18 cellular contexts compared by ENCODE assay signal in the genomic region with DNA sequence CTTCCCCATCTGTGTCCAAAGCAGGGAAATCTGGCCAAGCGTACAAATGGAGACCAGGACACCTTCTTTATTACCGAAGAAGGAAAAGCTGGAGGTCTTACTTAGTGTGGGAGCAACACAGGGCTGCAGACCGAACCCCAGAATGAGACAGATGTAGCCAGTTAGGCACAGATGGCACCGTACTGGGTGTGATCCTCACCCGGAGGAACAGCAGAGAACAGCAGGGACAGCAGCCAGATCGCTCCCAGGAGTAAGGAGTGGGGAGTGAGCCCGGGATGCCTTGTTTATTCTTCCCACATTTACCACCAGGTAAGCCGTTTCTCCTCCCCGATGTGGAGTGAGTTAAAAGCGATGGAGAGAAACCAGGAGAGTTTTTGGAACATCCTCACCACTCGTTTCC.
DNase-seq lines count a peak whose midpoint lies in the region; ATAC-seq, FAIRE-seq and TF ChIP-seq lines count a peak whose summit lies in the region.
"Had no signal": no experiment of that assay in that cellular context is flagged by ENCODE, and none has a peak within 500 bp of the region (broad histone marks: within the 10 kb centered on the region; RNA-seq: fewer than 3 reads in every experiment).

No MANE protein-coding gene starts in this region.

- H4K5ac ChIP-seq in H1 (ENCODE audit: insufficient read length, low read depth, low read length): no peak overlapping the region

- no peaks in the 10 kb centered on the region for H3K79me2 ChIP-seq in H1 (ENCODE audit: control insufficient read depth in 1 of 2, insufficient read depth in 2 of 2, low read length in 2 of 2)
- H3K79me2 ChIP-seq in osteoblast (ENCODE audit: insufficient read depth, low read length): no peaks in the 10 kb centered on the region

- no peak overlapping the region for H3K4ac ChIP-seq in H1 (replicated peaks; ENCODE audit: insufficient read length, low read depth, low read length)

- no peaks in the 10 kb centered on the region for H3K23me2 ChIP-seq in H1 (ENCODE audit: low read depth, low read length)

- no peak for TF ChIP-seq CTCF in H1 (IDR thresholded peaks at IDR 0.05; ENCODE audit: control extremely low read depth in 1 of 3, insufficient read depth in 1 of 3, low read depth in 1 of 3, low read length in 3 of 3)
- no peak for TF ChIP-seq CTCF in osteoblast (IDR thresholded peaks at IDR 0.05; ENCODE audit: extremely low read depth, low read depth, low read length)
- TF ChIP-seq CTCF in prostate gland (IDR thresholded peaks at IDR 0.05): no peak

- CTCF ChIA-PET in H1 (lab: Charles Lee; ENCODE audit: partially characterized antibody): interaction anchor here (0.9 kb wide), 1 partner anchor 9 kb away, joined by 5 read pairs; no protein-coding TSS in a partner anchor

- 0 out of 2 replicates have a peak overlapping the region, but pooled peaks have one; percentile 17 for H2BK12ac ChIP-seq in H1 (ENCODE audit: low read depth, low read length)

- intact Hi-C loops in prostate gland (cut with DNase I): no loop called here

- no peak overlapping the region for H2BK20ac ChIP-seq in H1 (ENCODE audit: low read length)

- no peak overlapping the region for H3K23ac ChIP-seq in H1 (ENCODE audit: insufficient read length)

- no peak for TF ChIP-seq POLR2A in H1 (IDR thresholded peaks at IDR 0.05; ENCODE audit: control extremely low read depth in 1 of 2, low read depth in 2 of 2, low read length in 2 of 2)
- TF ChIP-seq POLR2A in prostate gland (IDR thresholded peaks at IDR 0.05): no peak

- H3K79me1 ChIP-seq in H1 (ENCODE audit: low read depth, low read length): no peaks in the 10 kb centered on the region

- ATAC-seq in GM21390 (IDR thresholded peaks at IDR 0.05; ENCODE audit: unreplicated experiment): no peak

- H2BK120ac ChIP-seq in H1 (replicated peaks; ENCODE audit: low read depth, low read length): no peak overlapping the region

- POLR2A ChIA-PET in H1 (lab: Charles Lee; ENCODE audit: partially characterized antibody): no interaction called here

- H3K36me3 ChIP-seq in H1 (ENCODE audit: control insufficient read depth in 2 of 4, insufficient read depth in 4 of 4, low read length in 3 of 4) (no peaks in the 10 kb centered on the region), osteoblast (ENCODE audit: insufficient read depth, low read length) (no peaks in the 10 kb centered on the region), prostate gland (no peaks in the 10 kb centered on the region)
- H3K36me3 ChIP-seq: BLaER1 treated with 17β-estradiol and CSF1 and Interleukin-3, amounts not matched to agents 10 nM and 100 nM; Peyer's patch had no signal

- H3K4me1 ChIP-seq in H1 (replicated peaks in 1 of 4; ENCODE audit: control insufficient read depth in 3 of 4, insufficient read depth in 4 of 4, low read length in 3 of 4) (peaks cover 0 to 7% (median 5%) of the 10 kb centered on the region in 4 experiments; a peak in 3 of 7 replicates), osteoblast (ENCODE audit: insufficient read depth, low read length) (no peaks in the 10 kb centered on the region), prostate gland (replicated peaks) (no peaks in the 10 kb centered on the region)
- H3K4me1 ChIP-seq: BLaER1 treated with 17β-estradiol and CSF1 and Interleukin-3, amounts not matched to agents 10 nM and 100 nM; Peyer's patch had no signal

- H3K4me3 ChIP-seq in H1 (ENCODE audit: extremely low read depth in 1 of 4, insufficient read depth in 2 of 4, low read depth in 3 of 4, low read length in 4 of 4): no peak overlapping the region
- no peak overlapping the region for H3K4me3 ChIP-seq in osteoblast (ENCODE audit: insufficient read depth, low read length)
- no peak overlapping the region for H3K4me3 ChIP-seq in prostate gland
- H3K4me3 ChIP-seq: BLaER1 treated with 17β-estradiol and CSF1 and Interleukin-3, amounts not matched to agents 10 nM and 100 nM; Peyer's patch had no signal

- no peaks in the 10 kb centered on the region for H3K9me3 ChIP-seq in H1 (ENCODE audit: insufficient read depth in 2 of 2, low read depth in 1 of 2, low read length in 1 of 2)
- no peaks in the 10 kb centered on the region for H3K9me3 ChIP-seq in osteoblast (ENCODE audit: low read depth, low read length)
- H3K9me3 ChIP-seq in prostate gland: no peaks in the 10 kb centered on the region
- H3K9me3 ChIP-seq: BLaER1 treated with 17β-estradiol and CSF1 and Interleukin-3, amounts not matched to agents 10 nM and 100 nM; Peyer's patch had no signal

- H3K56ac ChIP-seq in H1 (replicated peaks; ENCODE audit: insufficient read length, low read depth, low read length): no peak overlapping the region

- H2AK5ac ChIP-seq in H1 (ENCODE audit: low read depth, low read length): no peak overlapping the region

- TF ChIP-seq RAD21 in H1 (IDR thresholded peaks at IDR 0.05 in 1 of 2, conservative IDR thresholded peaks at IDR 0.05 in 1 of 2; ENCODE audit: low read depth in 2 of 2, low read length in 2 of 2): no peak

- no peak overlapping the region for H4K8ac ChIP-seq in H1 (ENCODE audit: extremely low read depth, insufficient read depth, low read length)

- H2BK5ac ChIP-seq in H1 (ENCODE audit: low read depth, low read length): no peak overlapping the region; the same call in 1 of the 2 replicates

- no peak overlapping the region for H3K4me2 ChIP-seq in H1 (ENCODE audit: insufficient read depth in 1 of 2, low read depth in 2 of 2, low read length in 2 of 2)
- H3K4me2 ChIP-seq in osteoblast (ENCODE audit: insufficient read depth, low read length): no peak overlapping the region
- H3K4me2 ChIP-seq: BLaER1 treated with 17β-estradiol and CSF1 and Interleukin-3, amounts not matched to agents 10 nM and 100 nM had no signal

- FAIRE-seq in H1 (lab: Jason Lieb, UNC): no peak

- H2AFZ ChIP-seq in H1 (ENCODE audit: low read length) (0 out of 2 replicates have a peak overlapping the region, but pooled peaks have one; percentile 46), osteoblast (ENCODE audit: low read length) (peak overlapping the region; percentile 10)

- DNase-seq in DMS 273 (lab: John Stamatoyannopoulos, UW; ENCODE audit: unreplicated experiment): peak; percentile 80
- DNase-seq in NCI-H1694 (lab: John Stamatoyannopoulos, UW): peak; percentile 49
- DNase-seq in H1 (ENCODE audit: low read depth in 1 of 2, low spot score in 2 of 2): no peak
- no peak for DNase-seq in osteoblast (ENCODE audit: insufficient read length, low spot score, missing footprints)
- DNase-seq in prostate gland (ENCODE audit: low spot score): no peak
- DNase-seq in activated CD4-positive, alpha-beta T cell treated with anti-CD3 and anti-CD28 coated beads for 4 hours: no peak
- DNase-seq: CD8-positive, alpha-beta memory T cell; DMS79 treated with DMSO at 0.1 percent for 48 hours; HFFc6; NCI-H1105 treated with DMSO at 0.1 percent for 48 hours; NCI-H187; NCI-H2107; NCI-H345; NCI-H69; Peyer's patch had no signal

- H4K91ac ChIP-seq in H1 (replicated peaks; ENCODE audit: insufficient read length, low read length): no peak overlapping the region

- H2BK15ac ChIP-seq in H1 (ENCODE audit: low read length): no peak overlapping the region

- no peak overlapping the region for H3K27ac ChIP-seq in H1 (ENCODE audit: low read depth, low read length)
- H3K27ac ChIP-seq in osteoblast (ENCODE audit: low read depth, low read length): no peak overlapping the region
- H3K27ac ChIP-seq in prostate gland: no peak overlapping the region
- H3K27ac ChIP-seq: BLaER1 treated with 17β-estradiol and CSF1 and Interleukin-3, amounts not matched to agents 10 nM and 100 nM; HL-60; Peyer's patch had no signal

- no peak for TF ChIP-seq EP300 in H1 (IDR thresholded peaks at IDR 0.05; ENCODE audit: borderline replicate concordance in 1 of 2, low read depth in 2 of 2, low read length in 2 of 2)

- WGBS in H1 (ENCODE audit: extremely low coverage in 1 of 2, insufficient coverage in 1 of 2, insufficient read length in 1 of 2, insufficient replicate concordance in 2 of 2, low coverage in 1 of 2, low lambda C conversion rate in 2 of 2, missing lambda C conversion rate in 1 of 2), 2 experiments: 81% methylated on average over 11 of the region's 11 CpGs; no CpG with 5 or more reads in 1 of the 2 experiments
- WGBS in prostate gland: 71% methylated on average over 11 of the region's 11 CpGs

- H3K14ac ChIP-seq in H1 (ENCODE audit: insufficient read length): no peak overlapping the region

- H3K9ac ChIP-seq in H1 (replicated peaks in 1 of 4; ENCODE audit: extremely low read depth in 1 of 4, low read depth in 3 of 4, low read length in 3 of 4): no peak overlapping the region
- H3K9ac ChIP-seq: BLaER1 treated with 17β-estradiol and CSF1 and Interleukin-3, amounts not matched to agents 10 nM and 100 nM had no signal

- H3K27me3 ChIP-seq in H1 (replicated peaks in 1 of 4; ENCODE audit: control insufficient read depth in 3 of 4, extremely low read depth in 1 of 4, insufficient read depth in 3 of 4, low read length in 3 of 4) (no peaks in the 10 kb centered on the region), osteoblast (ENCODE audit: insufficient read depth, low read length) (no peaks in the 10 kb centered on the region), prostate gland (replicated peaks; ENCODE audit: insufficient read depth) (no peaks in the 10 kb centered on the region)
- H3K27me3 ChIP-seq: BLaER1 treated with 17β-estradiol and CSF1 and Interleukin-3, amounts not matched to agents 10 nM and 100 nM; Peyer's patch had no signal

- 0 out of 2 replicates have a peak overlapping the region, but pooled peaks have one; percentile 9 for H3K18ac ChIP-seq in H1 (ENCODE audit: extremely low read depth, low read length)

- H4K20me1 ChIP-seq in H1 (replicated peaks in 1 of 2; ENCODE audit: control insufficient read depth in 1 of 2, insufficient read depth in 2 of 2, low read length in 2 of 2) (no peaks in the 10 kb centered on the region), osteoblast (ENCODE audit: insufficient read depth, low read length) (no peaks in the 10 kb centered on the region)
- H4K20me1 ChIP-seq: BLaER1 treated with 17β-estradiol and CSF1 and Interleukin-3, amounts not matched to agents 10 nM and 100 nM had no signal

TF ChIP-seq in H1, 55 proteins besides CTCF, POLR2A, EP300 and RAD21 (continues in another document):
- TF ChIP-seq TAF7 (optimal IDR thresholded peaks at IDR 0.05; ENCODE audit: borderline replicate concordance, low read depth, low read length) (no peak), SIN3A (conservative IDR thresholded peaks at IDR 0.05 in 1 of 2, IDR thresholded peaks at IDR 0.05 in 1 of 2; ENCODE audit: low read depth in 1 of 2, low read length in 2 of 2) (no peak), RXRA (IDR thresholded peaks at IDR 0.05; ENCODE audit: insufficient read depth, low read depth, low read length) (no peak)
- TF ChIP-seq, protein P1, sequence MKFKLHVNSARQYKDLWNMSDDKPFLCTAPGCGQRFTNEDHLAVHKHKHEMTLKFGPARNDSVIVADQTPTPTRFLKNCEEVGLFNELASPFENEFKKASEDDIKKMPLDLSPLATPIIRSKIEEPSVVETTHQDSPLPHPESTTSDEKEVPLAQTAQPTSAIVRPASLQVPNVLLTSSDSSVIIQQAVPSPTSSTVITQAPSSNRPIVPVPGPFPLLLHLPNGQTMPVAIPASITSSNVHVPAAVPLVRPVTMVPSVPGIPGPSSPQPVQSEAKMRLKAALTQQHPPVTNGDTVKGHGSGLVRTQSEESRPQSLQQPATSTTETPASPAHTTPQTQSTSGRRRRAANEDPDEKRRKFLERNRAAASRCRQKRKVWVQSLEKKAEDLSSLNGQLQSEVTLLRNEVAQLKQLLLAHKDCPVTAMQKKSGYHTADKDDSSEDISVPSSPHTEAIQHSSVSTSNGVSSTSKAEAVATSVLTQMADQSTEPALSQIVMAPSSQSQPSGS (IDR thresholded peaks at IDR 0.05; ENCODE audit: low read length): no peak

Comparison
In these comparisons a context has a peak if more than half of its experiments do, and no peak if none do; other contexts are left out.
1. DNase-seq: peak in DMS 273 (single experiment) and NCI-H1694 (single experiment); none in H1 (0 of 2), osteoblast (single experiment), prostate gland (single experiment) and activated CD4-positive, alpha-beta T cell treated with anti-CD3 and anti-CD28 coated beads for 4 hours (0 of 2).